Comparison of ENCODE assay signal across 2 cellular contexts in the genomic region with DNA sequence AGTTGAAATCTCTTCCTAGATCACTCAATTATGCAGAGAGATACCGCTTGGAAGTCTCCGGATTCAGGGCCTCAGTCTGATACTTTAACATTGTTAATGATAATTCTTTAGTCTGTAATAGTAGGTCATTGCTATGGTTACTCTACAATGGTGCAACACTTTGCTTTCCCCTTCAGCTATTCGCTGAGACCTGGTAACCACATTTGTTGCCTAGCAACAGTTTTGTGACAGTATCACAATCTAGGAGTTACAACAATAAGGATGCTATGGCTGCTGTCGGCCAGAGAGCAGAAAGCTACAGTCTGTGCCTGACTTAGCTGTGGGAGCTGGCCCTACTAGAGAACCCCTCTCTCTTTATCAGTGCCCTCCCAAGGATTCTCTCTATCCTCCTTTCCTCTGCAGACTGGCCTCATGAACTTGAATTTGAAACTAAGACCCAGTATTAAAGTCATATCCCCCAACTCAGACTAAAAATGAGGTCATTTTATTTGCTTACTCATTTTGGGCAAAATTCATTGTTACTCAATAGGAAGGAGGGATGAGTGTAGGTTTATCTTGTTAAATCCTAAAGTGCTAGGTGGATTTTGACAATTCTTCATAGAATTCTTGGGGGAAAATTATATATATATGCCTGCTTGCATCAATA.
TF ChIP-seq lines count a peak whose summit lies in the region.

No MANE protein-coding gene starts in this region.

TF ChIP-seq in GM12878, 131 proteins besides CTCF, POLR2A, EP300 and RAD21:
- TF ChIP-seq RFX5 (IDR thresholded peaks at IDR 0.05; ENCODE audit: low read depth, low read length) (no peak), BMI1 (IDR thresholded peaks at IDR 0.05; ENCODE audit: borderline replicate concordance) (peak; percentile 93), MYC (IDR thresholded peaks at IDR 0.05; ENCODE audit: insufficient read depth, insufficient read length, insufficient replicate concordance, low read length, severe bottlenecking) (no peak), JUNB (IDR thresholded peaks at IDR 0.05) (peak; percentile 35; the same call in 1 of the 2 replicates)
- TF ChIP-seq, protein P1, sequence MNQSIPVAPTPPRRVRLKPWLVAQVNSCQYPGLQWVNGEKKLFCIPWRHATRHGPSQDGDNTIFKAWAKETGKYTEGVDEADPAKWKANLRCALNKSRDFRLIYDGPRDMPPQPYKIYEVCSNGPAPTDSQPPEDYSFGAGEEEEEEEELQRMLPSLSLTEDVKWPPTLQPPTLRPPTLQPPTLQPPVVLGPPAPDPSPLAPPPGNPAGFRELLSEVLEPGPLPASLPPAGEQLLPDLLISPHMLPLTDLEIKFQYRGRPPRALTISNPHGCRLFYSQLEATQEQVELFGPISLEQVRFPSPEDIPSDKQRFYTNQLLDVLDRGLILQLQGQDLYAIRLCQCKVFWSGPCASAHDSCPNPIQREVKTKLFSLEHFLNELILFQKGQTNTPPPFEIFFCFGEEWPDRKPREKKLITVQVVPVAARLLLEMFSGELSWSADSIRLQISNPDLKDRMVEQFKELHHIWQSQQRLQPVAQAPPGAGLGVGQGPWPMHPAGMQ (IDR thresholded peaks at IDR 0.05; ENCODE audit: borderline replicate concordance): no peak

TF ChIP-seq in HepG2, 621 proteins besides CTCF, POLR2A, EP300 and RAD21:
- peak; percentile 76 for TF ChIP-seq RFX1 (IDR thresholded peaks at IDR 0.05)
- TF ChIP-seq ZNF780A (CRISPR knock-in tag; IDR thresholded peaks at IDR 0.05): no peak
- TF ChIP-seq PRMT3 (CRISPR knock-in tag; IDR thresholded peaks at IDR 0.05; ENCODE audit: borderline replicate concordance, low read depth): no peak
- peak; percentile 76 for TF ChIP-seq CEBPB (IDR thresholded peaks at IDR 0.05; ENCODE audit: borderline replicate concordance, low read depth, low read length)
- TF ChIP-seq RFX3 (CRISPR knock-in tag; IDR thresholded peaks at IDR 0.05): peak; percentile 57; the same call in 1 of the 2 replicates
- TF ChIP-seq HNRNPL (IDR thresholded peaks at IDR 0.05; ENCODE audit: low read depth, low read length): no peak
- TF ChIP-seq, protein P2, sequence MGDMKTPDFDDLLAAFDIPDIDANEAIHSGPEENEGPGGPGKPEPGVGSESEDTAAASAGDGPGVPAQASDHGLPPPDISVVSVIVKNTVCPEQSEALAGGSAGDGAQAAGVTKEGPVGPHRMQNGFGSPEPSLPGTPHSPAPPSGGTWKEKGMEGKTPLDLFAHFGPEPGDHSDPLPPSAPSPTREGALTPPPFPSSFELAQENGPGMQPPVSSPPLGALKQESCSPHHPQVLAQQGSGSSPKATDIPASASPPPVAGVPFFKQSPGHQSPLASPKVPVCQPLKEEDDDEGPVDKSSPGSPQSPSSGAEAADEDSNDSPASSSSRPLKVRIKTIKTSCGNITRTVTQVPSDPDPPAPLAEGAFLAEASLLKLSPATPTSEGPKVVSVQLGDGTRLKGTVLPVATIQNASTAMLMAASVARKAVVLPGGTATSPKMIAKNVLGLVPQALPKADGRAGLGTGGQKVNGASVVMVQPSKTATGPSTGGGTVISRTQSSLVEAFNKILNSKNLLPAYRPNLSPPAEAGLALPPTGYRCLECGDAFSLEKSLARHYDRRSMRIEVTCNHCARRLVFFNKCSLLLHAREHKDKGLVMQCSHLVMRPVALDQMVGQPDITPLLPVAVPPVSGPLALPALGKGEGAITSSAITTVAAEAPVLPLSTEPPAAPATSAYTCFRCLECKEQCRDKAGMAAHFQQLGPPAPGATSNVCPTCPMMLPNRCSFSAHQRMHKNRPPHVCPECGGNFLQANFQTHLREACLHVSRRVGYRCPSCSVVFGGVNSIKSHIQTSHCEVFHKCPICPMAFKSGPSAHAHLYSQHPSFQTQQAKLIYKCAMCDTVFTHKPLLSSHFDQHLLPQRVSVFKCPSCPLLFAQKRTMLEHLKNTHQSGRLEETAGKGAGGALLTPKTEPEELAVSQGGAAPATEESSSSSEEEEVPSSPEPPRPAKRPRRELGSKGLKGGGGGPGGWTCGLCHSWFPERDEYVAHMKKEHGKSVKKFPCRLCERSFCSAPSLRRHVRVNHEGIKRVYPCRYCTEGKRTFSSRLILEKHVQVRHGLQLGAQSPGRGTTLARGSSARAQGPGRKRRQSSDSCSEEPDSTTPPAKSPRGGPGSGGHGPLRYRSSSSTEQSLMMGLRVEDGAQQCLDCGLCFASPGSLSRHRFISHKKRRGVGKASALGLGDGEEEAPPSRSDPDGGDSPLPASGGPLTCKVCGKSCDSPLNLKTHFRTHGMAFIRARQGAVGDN (CRISPR knock-in tag; IDR thresholded peaks at IDR 0.05): no peak
- no peak for TF ChIP-seq GFI1 (CRISPR knock-in tag; IDR thresholded peaks at IDR 0.05; ENCODE audit: borderline replicate concordance)
- TF ChIP-seq, protein P3, sequence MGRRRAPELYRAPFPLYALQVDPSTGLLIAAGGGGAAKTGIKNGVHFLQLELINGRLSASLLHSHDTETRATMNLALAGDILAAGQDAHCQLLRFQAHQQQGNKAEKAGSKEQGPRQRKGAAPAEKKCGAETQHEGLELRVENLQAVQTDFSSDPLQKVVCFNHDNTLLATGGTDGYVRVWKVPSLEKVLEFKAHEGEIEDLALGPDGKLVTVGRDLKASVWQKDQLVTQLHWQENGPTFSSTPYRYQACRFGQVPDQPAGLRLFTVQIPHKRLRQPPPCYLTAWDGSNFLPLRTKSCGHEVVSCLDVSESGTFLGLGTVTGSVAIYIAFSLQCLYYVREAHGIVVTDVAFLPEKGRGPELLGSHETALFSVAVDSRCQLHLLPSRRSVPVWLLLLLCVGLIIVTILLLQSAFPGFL (CRISPR knock-in tag; IDR thresholded peaks at IDR 0.05): no peak
- no peak for TF ChIP-seq NFIB (CRISPR knock-in tag; IDR thresholded peaks at IDR 0.05; ENCODE audit: borderline replicate concordance)
- TF ChIP-seq, protein P4, sequence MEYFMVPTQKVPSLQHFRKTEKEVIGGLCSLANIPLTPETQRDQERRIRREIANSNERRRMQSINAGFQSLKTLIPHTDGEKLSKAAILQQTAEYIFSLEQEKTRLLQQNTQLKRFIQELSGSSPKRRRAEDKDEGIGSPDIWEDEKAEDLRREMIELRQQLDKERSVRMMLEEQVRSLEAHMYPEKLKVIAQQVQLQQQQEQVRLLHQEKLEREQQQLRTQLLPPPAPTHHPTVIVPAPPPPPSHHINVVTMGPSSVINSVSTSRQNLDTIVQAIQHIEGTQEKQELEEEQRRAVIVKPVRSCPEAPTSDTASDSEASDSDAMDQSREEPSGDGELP (IDR thresholded peaks at IDR 0.05; ENCODE audit: borderline replicate concordance, low read depth): no peak
- TF ChIP-seq ZNF776 (CRISPR knock-in tag; IDR thresholded peaks at IDR 0.05): no peak
- TF ChIP-seq KMT2B (CRISPR knock-in tag; IDR thresholded peaks at IDR 0.05): no peak
- TF ChIP-seq NFATC3 (CRISPR knock-in tag; IDR thresholded peaks at IDR 0.05): no peak
- TF ChIP-seq, protein P5, sequence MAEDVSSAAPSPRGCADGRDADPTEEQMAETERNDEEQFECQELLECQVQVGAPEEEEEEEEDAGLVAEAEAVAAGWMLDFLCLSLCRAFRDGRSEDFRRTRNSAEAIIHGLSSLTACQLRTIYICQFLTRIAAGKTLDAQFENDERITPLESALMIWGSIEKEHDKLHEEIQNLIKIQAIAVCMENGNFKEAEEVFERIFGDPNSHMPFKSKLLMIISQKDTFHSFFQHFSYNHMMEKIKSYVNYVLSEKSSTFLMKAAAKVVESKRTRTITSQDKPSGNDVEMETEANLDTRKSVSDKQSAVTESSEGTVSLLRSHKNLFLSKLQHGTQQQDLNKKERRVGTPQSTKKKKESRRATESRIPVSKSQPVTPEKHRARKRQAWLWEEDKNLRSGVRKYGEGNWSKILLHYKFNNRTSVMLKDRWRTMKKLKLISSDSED (CRISPR knock-in tag; IDR thresholded peaks at IDR 0.05): no peak
- TF ChIP-seq FIP1L1 (IDR thresholded peaks at IDR 0.05; ENCODE audit: borderline replicate concordance, insufficient read depth, low read depth, low read length): no peak
- no peak for TF ChIP-seq TRIM24 (CRISPR knock-in tag; IDR thresholded peaks at IDR 0.05)
- TF ChIP-seq, protein P6, sequence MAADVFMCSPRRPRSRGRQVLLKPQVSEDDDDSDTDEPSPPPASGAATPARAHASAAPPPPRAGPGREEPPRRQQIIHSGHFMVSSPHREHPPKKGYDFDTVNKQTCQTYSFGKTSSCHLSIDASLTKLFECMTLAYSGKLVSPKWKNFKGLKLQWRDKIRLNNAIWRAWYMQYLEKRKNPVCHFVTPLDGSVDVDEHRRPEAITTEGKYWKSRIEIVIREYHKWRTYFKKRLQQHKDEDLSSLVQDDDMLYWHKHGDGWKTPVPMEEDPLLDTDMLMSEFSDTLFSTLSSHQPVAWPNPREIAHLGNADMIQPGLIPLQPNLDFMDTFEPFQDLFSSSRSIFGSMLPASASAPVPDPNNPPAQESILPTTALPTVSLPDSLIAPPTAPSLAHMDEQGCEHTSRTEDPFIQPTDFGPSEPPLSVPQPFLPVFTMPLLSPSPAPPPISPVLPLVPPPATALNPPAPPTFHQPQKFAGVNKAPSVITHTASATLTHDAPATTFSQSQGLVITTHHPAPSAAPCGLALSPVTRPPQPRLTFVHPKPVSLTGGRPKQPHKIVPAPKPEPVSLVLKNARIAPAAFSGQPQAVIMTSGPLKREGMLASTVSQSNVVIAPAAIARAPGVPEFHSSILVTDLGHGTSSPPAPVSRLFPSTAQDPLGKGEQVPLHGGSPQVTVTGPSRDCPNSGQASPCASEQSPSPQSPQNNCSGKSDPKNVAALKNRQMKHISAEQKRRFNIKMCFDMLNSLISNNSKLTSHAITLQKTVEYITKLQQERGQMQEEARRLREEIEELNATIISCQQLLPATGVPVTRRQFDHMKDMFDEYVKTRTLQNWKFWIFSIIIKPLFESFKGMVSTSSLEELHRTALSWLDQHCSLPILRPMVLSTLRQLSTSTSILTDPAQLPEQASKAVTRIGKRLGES (CRISPR knock-in tag; IDR thresholded peaks at IDR 0.05; ENCODE audit: borderline replicate concordance): no peak
- 0 out of 2 replicates have a peak, but pooled peaks have one; percentile 56 for TF ChIP-seq RFX5 (IDR thresholded peaks at IDR 0.05; ENCODE audit: low read depth, low read length)
- TF ChIP-seq, protein P7, sequence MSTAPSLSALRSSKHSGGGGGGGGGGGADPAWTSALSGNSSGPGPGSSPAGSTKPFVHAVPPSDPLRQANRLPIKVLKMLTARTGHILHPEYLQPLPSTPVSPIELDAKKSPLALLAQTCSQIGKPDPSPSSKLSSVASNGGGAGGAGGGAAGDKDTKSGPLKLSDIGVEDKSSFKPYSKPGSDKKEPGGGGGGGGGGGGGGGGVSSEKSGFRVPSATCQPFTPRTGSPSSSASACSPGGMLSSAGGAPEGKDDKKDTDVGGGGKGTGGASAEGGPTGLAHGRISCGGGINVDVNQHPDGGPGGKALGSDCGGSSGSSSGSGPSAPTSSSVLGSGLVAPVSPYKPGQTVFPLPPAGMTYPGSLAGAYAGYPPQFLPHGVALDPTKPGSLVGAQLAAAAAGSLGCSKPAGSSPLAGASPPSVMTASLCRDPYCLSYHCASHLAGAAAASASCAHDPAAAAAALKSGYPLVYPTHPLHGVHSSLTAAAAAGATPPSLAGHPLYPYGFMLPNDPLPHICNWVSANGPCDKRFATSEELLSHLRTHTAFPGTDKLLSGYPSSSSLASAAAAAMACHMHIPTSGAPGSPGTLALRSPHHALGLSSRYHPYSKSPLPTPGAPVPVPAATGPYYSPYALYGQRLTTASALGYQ (CRISPR knock-in tag; IDR thresholded peaks at IDR 0.05): no peak
